Comparison of ENCODE assay signal across 1 cellular context in the genomic region with DNA sequence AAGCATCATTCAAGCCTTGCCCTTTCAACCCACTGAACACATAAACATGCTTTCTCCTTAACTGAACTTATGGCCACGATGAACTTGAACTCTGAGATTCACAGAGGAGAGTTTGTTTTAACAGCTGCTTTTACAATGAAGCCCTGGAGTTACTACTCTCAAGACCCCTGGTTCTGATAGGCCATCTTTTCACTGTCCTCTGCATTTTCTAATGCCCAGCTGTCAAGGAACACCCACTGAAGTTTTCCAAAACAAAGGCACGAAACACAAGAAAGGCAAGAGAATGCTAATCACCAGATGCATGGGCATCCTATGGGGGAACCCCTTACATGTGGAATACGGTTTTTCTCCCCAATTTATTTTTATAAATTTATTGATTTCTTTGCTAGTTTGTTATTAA.
TF ChIP-seq lines count a peak whose summit lies in the region.

No MANE protein-coding gene starts in this region.

TF ChIP-seq in H1, 55 proteins besides CTCF, POLR2A, EP300 and RAD21 (continued from another document):
- TF ChIP-seq PHF8 (conservative IDR thresholded peaks at IDR 0.05; ENCODE audit: low read depth, low read length) (no peak), BACH1 (IDR thresholded peaks at IDR 0.05; ENCODE audit: low read length) (no peak), CBX5 (IDR thresholded peaks at IDR 0.05; ENCODE audit: low read depth, low read length) (no peak), CREB1 (IDR thresholded peaks at IDR 0.05) (no peak), SIX5 (IDR thresholded peaks at IDR 0.05; ENCODE audit: low read depth, low read length) (no peak)
- TF ChIP-seq, protein P1, sequence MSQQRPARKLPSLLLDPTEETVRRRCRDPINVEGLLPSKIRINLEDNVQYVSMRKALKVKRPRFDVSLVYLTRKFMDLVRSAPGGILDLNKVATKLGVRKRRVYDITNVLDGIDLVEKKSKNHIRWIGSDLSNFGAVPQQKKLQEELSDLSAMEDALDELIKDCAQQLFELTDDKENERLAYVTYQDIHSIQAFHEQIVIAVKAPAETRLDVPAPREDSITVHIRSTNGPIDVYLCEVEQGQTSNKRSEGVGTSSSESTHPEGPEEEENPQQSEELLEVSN (IDR thresholded peaks at IDR 0.05) = no peak
